In the genomic region with DNA sequence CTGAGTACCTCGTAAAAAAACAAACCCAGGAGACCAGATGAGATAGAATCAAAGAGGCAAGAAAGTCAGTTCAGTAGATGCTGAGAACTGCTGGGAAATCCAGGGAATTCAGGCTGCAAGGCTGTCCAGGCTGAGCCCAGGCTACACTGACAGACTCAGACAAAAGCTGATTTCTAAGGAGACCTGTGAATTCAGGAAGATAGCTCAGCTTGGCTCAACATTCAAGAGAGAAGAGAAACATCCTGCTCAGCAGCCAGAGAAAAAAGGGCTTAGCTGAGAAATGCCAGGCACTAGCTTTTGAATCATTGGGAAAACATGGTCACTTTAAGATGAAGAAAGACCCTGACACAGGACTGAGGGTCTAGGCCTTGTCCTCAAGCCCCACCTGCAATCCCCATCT, we compare ENCODE assay signal across 1 cellular context.
TF ChIP-seq lines count a peak whose summit lies in the region.

No MANE protein-coding gene starts in this region.

TF ChIP-seq in GM23338, 12 proteins besides CTCF, POLR2A, EP300 and RAD21 (continued from another document):
- TF ChIP-seq, protein P1, sequence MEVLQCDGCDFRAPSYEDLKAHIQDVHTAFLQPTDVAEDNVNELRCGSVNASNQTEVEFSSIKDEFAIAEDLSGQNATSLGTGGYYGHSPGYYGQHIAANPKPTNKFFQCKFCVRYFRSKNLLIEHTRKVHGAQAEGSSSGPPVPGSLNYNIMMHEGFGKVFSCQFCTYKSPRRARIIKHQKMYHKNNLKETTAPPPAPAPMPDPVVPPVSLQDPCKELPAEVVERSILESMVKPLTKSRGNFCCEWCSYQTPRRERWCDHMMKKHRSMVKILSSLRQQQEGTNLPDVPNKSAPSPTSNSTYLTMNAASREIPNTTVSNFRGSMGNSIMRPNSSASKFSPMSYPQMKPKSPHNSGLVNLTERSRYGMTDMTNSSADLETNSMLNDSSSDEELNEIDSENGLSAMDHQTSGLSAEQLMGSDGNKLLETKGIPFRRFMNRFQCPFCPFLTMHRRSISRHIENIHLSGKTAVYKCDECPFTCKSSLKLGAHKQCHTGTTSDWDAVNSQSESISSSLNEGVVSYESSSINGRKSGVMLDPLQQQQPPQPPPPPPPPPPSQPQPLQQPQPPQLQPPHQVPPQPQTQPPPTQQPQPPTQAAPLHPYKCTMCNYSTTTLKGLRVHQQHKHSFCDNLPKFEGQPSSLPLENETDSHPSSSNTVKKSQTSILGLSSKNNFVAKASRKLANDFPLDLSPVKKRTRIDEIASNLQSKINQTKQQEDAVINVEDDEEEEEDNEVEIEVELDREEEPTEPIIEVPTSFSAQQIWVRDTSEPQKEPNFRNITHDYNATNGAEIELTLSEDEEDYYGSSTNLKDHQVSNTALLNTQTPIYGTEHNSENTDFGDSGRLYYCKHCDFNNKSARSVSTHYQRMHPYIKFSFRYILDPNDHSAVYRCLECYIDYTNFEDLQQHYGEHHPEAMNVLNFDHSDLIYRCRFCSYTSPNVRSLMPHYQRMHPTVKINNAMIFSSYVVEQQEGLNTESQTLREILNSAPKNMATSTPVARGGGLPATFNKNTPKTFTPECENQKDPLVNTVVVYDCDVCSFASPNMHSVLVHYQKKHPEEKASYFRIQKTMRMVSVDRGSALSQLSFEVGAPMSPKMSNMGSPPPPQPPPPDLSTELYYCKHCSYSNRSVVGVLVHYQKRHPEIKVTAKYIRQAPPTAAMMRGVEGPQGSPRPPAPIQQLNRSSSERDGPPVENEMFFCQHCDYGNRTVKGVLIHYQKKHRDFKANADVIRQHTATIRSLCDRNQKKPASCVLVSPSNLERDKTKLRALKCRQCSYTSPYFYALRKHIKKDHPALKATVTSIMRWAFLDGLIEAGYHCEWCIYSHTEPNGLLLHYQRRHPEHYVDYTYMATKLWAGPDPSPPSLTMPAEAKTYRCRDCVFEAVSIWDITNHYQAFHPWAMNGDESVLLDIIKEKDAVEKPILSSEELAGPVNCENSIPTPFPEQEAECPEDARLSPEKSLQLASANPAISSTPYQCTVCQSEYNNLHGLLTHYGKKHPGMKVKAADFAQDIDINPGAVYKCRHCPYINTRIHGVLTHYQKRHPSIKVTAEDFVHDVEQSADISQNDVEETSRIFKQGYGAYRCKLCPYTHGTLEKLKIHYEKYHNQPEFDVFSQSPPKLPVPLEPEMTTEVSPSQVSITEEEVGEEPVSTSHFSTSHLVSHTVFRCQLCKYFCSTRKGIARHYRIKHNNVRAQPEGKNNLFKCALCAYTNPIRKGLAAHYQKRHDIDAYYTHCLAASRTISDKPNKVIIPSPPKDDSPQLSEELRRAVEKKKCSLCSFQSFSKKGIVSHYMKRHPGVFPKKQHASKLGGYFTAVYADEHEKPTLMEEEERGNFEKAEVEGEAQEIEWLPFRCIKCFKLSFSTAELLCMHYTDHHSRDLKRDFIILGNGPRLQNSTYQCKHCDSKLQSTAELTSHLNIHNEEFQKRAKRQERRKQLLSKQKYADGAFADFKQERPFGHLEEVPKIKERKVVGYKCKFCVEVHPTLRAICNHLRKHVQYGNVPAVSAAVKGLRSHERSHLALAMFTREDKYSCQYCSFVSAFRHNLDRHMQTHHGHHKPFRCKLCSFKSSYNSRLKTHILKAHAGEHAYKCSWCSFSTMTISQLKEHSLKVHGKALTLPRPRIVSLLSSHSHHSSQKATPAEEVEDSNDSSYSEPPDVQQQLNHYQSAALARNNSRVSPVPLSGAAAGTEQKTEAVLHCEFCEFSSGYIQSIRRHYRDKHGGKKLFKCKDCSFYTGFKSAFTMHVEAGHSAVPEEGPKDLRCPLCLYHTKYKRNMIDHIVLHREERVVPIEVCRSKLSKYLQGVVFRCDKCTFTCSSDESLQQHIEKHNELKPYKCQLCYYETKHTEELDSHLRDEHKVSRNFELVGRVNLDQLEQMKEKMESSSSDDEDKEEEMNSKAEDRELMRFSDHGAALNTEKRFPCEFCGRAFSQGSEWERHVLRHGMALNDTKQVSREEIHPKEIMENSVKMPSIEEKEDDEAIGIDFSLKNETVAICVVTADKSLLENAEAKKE (CRISPR knock-in tag; IDR thresholded peaks at IDR 0.05), result no peak
- TF ChIP-seq ZNF331 (CRISPR knock-in tag; IDR thresholded peaks at IDR 0.05; ENCODE audit: low read depth) (no peak), EZH2 (IDR thresholded peaks at IDR 0.05; ENCODE audit: low read depth, unreplicated experiment) (no peak), JUNB (IDR thresholded peaks at IDR 0.05; ENCODE audit: unreplicated experiment) (no peak), POLR2AphosphoS5 (IDR thresholded peaks at IDR 0.05; ENCODE audit: low read depth) (no peak), ZNF114 (CRISPR knock-in tag; IDR thresholded peaks at IDR 0.05) (no peak)
- TF ChIP-seq, protein P2, sequence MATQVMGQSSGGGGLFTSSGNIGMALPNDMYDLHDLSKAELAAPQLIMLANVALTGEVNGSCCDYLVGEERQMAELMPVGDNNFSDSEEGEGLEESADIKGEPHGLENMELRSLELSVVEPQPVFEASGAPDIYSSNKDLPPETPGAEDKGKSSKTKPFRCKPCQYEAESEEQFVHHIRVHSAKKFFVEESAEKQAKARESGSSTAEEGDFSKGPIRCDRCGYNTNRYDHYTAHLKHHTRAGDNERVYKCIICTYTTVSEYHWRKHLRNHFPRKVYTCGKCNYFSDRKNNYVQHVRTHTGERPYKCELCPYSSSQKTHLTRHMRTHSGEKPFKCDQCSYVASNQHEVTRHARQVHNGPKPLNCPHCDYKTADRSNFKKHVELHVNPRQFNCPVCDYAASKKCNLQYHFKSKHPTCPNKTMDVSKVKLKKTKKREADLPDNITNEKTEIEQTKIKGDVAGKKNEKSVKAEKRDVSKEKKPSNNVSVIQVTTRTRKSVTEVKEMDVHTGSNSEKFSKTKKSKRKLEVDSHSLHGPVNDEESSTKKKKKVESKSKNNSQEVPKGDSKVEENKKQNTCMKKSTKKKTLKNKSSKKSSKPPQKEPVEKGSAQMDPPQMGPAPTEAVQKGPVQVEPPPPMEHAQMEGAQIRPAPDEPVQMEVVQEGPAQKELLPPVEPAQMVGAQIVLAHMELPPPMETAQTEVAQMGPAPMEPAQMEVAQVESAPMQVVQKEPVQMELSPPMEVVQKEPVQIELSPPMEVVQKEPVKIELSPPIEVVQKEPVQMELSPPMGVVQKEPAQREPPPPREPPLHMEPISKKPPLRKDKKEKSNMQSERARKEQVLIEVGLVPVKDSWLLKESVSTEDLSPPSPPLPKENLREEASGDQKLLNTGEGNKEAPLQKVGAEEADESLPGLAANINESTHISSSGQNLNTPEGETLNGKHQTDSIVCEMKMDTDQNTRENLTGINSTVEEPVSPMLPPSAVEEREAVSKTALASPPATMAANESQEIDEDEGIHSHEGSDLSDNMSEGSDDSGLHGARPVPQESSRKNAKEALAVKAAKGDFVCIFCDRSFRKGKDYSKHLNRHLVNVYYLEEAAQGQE (IDR thresholded peaks at IDR 0.05; ENCODE audit: unreplicated experiment), result no peak
